21 cellular contexts compared by ENCODE assay signal in the genomic region with DNA sequence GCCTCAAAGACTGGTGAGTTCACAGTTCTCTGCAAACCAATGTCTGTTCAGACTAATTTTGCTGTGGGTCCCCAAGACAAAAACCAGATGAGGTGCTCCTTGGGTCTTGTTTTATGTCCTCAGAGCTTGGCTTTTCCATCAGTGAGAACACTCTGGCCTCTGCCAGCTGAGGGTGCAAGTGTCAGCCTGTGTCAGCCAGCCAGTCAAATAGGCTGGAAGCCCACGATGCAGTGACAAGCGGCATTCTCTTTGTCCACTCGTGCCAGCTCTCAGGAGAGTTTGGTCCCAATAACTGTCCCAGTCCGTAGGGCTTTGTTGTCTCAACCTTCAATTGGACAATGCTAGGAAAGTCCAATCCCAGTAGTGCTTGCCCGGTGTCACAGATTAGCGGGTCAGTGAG.
"Had no signal": no experiment of that assay in that cellular context is flagged by ENCODE, and none has a peak within 500 bp of the region (broad histone marks: within the 10 kb centered on the region; RNA-seq: fewer than 3 reads in every experiment).

No MANE protein-coding gene starts in this region.

- H3K4me1 ChIP-seq: colonic mucosa, lower lobe of right lung, tibial nerve, uterus had no signal

- H3K4me1 Mint-ChIP-seq: activated naive CD8-positive, alpha-beta T cell treated with anti-CD3 and anti-CD28 coated beads, Interleukin-2, amount 50 U/mL, for 24 hours; brain; naive thymus-derived CD4-positive, alpha-beta T cell; neural crest cell; T-helper 17 cell had no signal

- H3K4me3 Mint-ChIP-seq: activated CD4-positive, alpha-beta memory T cell treated with anti-CD3 and anti-CD28 coated beads for 36 hours; activated naive CD8-positive, alpha-beta T cell treated with anti-CD3 and anti-CD28 coated beads, Interleukin-2, amount 50 U/mL, for 24 hours; brain; naive thymus-derived CD4-positive, alpha-beta T cell; neural crest cell; T-helper 17 cell had no signal

- H3K9me3 ChIP-seq: colonic mucosa, lower lobe of right lung, tibial nerve, uterus had no signal

- H3K27me3 Mint-ChIP-seq: activated CD4-positive, alpha-beta memory T cell treated with anti-CD3 and anti-CD28 coated beads for 36 hours; activated naive CD8-positive, alpha-beta T cell treated with anti-CD3 and anti-CD28 coated beads, Interleukin-2, amount 50 U/mL, for 24 hours; brain; naive thymus-derived CD4-positive, alpha-beta T cell; progenitor cell of endocrine pancreas; T-helper 17 cell had no signal

- H3K36me3 ChIP-seq: colonic mucosa, lower lobe of right lung, tibial nerve, uterus had no signal

- H3K27ac ChIP-seq: colonic mucosa, lower lobe of right lung, tibial nerve, uterus had no signal

- H3K27me3 ChIP-seq: colonic mucosa, tibial nerve, uterus had no signal

- DNase-seq: activated CD4-positive, alpha-beta memory T cell treated with anti-CD3 and anti-CD28 coated beads for 36 hours; activated CD4-positive, alpha-beta T cell treated with anti-CD3 and anti-CD28 coated beads for 48 hours; activated naive CD4-positive, alpha-beta T cell treated with anti-CD3 and anti-CD28 coated beads, Interleukin-2, amount 50 U/mL, for 16 hours; activated naive CD8-positive, alpha-beta T cell treated with anti-CD3 and anti-CD28 coated beads, Interleukin-2, amount 50 U/mL, for 24 hours; activated T-cell treated with anti-CD3 and anti-CD28 coated beads, Interleukin-2, amount 50 U/mL, for 48 hours; central memory CD4-positive, alpha-beta T cell; colonic mucosa; kidney; lower lobe of right lung; naive thymus-derived CD4-positive, alpha-beta T cell; retina; stimulated activated CD4-positive, alpha-beta T cell treated with anti-CD3 and anti-CD28 coated beads, Interleukin-4, amount 100 ng/mL, for 24 hours; stimulated activated naive CD8-positive, alpha-beta T cell treated with anti-CD3 and anti-CD28 coated beads, Interleukin-15, Interleukin-2, amounts not matched to agents 100 U/mL and 50 U/mL, for 24 hours; SW 1271; T-helper 17 cell; uterus had no signal

- H3K36me3 Mint-ChIP-seq: activated CD4-positive, alpha-beta memory T cell treated with anti-CD3 and anti-CD28 coated beads for 36 hours; brain had no signal

- H3K4me3 ChIP-seq: colonic mucosa, lower lobe of right lung, tibial nerve, uterus had no signal

- H3K27ac Mint-ChIP-seq: activated CD4-positive, alpha-beta memory T cell treated with anti-CD3 and anti-CD28 coated beads for 36 hours; activated naive CD8-positive, alpha-beta T cell treated with anti-CD3 and anti-CD28 coated beads, Interleukin-2, amount 50 U/mL, for 24 hours; naive thymus-derived CD4-positive, alpha-beta T cell; T-helper 17 cell had no signal

- H3K9me3 Mint-ChIP-seq: activated CD4-positive, alpha-beta memory T cell treated with anti-CD3 and anti-CD28 coated beads for 36 hours; activated naive CD8-positive, alpha-beta T cell treated with anti-CD3 and anti-CD28 coated beads, Interleukin-2, amount 50 U/mL, for 24 hours; brain; naive thymus-derived CD4-positive, alpha-beta T cell; neural crest cell had no signal

- ATAC-seq: activated naive CD8-positive, alpha-beta T cell treated with anti-CD3 and anti-CD28 coated beads, Interleukin-2, amount 50 U/mL, for 24 hours; left lobe of liver; lower lobe of right lung; naive thymus-derived CD4-positive, alpha-beta T cell; stimulated activated naive CD8-positive, alpha-beta T cell treated with anti-CD3 and anti-CD28 coated beads, Interleukin-15, Interleukin-2, amounts not matched to agents 100 U/mL and 50 U/mL, for 24 hours; T-helper 17 cell had no signal
